15 cellular contexts compared by ENCODE assay signal in the genomic region with DNA sequence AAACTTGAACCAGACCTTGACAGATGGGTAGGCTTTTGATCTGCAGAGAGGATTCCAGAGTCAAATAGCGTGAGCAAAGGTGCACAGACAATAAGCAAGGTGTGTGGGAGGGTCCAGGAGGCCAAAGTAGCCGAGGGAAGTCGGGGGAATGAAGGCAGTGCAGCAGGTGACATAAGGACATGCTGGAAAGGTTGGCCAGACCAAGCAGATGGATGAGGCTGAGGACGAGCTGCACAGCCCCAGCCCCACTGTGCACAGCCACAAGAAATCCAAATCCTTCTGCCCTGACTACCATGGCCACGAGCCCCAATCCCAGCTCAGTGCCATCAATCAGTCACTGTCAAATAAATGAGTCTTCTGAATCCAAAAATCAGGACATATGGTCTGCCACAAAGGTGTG.
"Had no signal": no experiment of that assay in that cellular context is flagged by ENCODE, and none has a peak within 500 bp of the region (broad histone marks: within the 10 kb centered on the region; RNA-seq: fewer than 3 reads in every experiment).

No MANE protein-coding gene starts in this region.

- H3K27me3 ChIP-seq: breast epithelium, heart right ventricle, pancreas, thyroid gland had no signal

- H3K27ac ChIP-seq: breast epithelium, heart right ventricle, pancreas, thyroid gland had no signal

- FAIRE-seq: frontal cortex, pancreas had no signal

- DNase-seq: activated CD4-positive, alpha-beta T cell treated with anti-CD3 and anti-CD28 coated beads for 1 hour; activated CD4-positive, alpha-beta T cell treated with anti-CD3 and anti-CD28 coated beads, Interleukin-2, amount 50 U/mL, for 4 hours; activated naive CD4-positive, alpha-beta T cell treated with Interleukin-2 at 50 U/mL for 16 hours; aorta; endodermal cell; heart right ventricle; mammary epithelial cell; naive B cell; pancreas; thyroid gland had no signal

- H3K9me3 ChIP-seq: breast epithelium, heart right ventricle, pancreas, thyroid gland had no signal

- H3K36me3 ChIP-seq: breast epithelium, heart right ventricle, pancreas, thyroid gland had no signal

- H3K4me3 ChIP-seq: breast epithelium, heart right ventricle, pancreas, thyroid gland had no signal

- ATAC-seq: activated T-helper 17 cell treated with anti-CD3 and anti-CD28 coated beads, Interleukin-2, amount 50 U/mL, for 72 hours; heart right ventricle; left lobe of liver; pancreas; stimulated activated effector memory CD8-positive, alpha-beta T cell treated with anti-CD3 and anti-CD28 coated beads, Interleukin-12 subunit alpha, Interleukin-12 subunit beta, amount 100 ng/mL, for 72 hours had no signal
